16 cellular contexts compared by ENCODE assay signal in genomic region chr17:50596191-50597037, GRCh38. TPM values are rescaled to one million over a fixed set of nuclear protein-coding genes. Genes with fewer than 3 reads are reported as not detected.
DNase-seq lines count a peak whose midpoint lies in the region; ATAC-seq, FAIRE-seq and TF ChIP-seq lines count a peak whose summit lies in the region.
"Had no signal": no experiment of that assay in that cellular context is flagged by ENCODE, and none has a peak within 500 bp of the region (broad histone marks: within the 10 kb centered on the region; RNA-seq: fewer than 3 reads in every experiment).

No MANE protein-coding gene starts in this region.

- intact Hi-C loops in left colon (cut with DNase I, micrococcal nuclease) (no loop called here), posterior vena cava (cut with DNase I) (no loop called here)

- H3K27ac Mint-ChIP-seq in GM23338 = no peak overlapping the region
- no peak overlapping the region for H3K27ac Mint-ChIP-seq in stimulated activated naive B cell treated with anti-CD40 and anti-IgM and Interleukin-4, amounts not matched to agents 10 μg/mL and 1 μg/mL and 100 μg/mL, for 72 hours

- no peaks in the 10 kb centered on the region for H3F3A ChIP-seq in GM23338 (replicated peaks; ENCODE audit: low read depth)

- H2AFZ ChIP-seq in GM23338 = 0 out of 2 replicates have a peak overlapping the region, but pooled peaks have one; percentile 80

- ATAC-seq in GM23338 (peak; percentile 94), left colon (peak; percentile 91), HG03039 (IDR thresholded peaks at IDR 0.05; ENCODE audit: unreplicated experiment) (no peak), HG03025 (IDR thresholded peaks at IDR 0.05; ENCODE audit: low FRiP score, unreplicated experiment) (no peak)
- ATAC-seq in stimulated activated naive B cell treated with anti-CD40 and anti-IgM and Interleukin-4, amounts not matched to agents 10 μg/mL and 1 μg/mL and 100 μg/mL, for 72 hours (replicated peaks) = no peak
- ATAC-seq: activated CD4-positive, CD25-positive, alpha-beta regulatory T cell treated with anti-CD3 and anti-CD28 coated beads, Interleukin-2, amount 50 U/mL, for 24 hours had no signal

- DNase-seq in AG04450 (ENCODE audit: low read depth, low spot score) (no peak), GM23338 (ENCODE audit: low spot score) (peak; percentile 91), bronchial epithelial cell (ENCODE audit: low read depth) (no peak), left colon (peak in 1 of 2 donors; percentile 44), posterior vena cava (ENCODE audit: low spot score) (no peak)
- no peak for DNase-seq in stimulated activated naive B cell treated with anti-CD40 and anti-IgM and Interleukin-4, amounts not matched to agents 10 μg/mL and 1 μg/mL and 100 μg/mL, for 72 hours
- DNase-seq: activated effector memory CD4-positive, alpha-beta T cell treated with anti-CD3 and anti-CD28 coated beads, Interleukin-2, amount 50 U/mL, for 16 hours; NCI-H345; SHP77 treated with DMSO at 0.1 percent for 48 hours had no signal

- H3K4me3 ChIP-seq in AG04450 (ENCODE audit: low read depth, low read length) (no peak overlapping the region), GM23338 (no peak overlapping the region), bronchial epithelial cell (ENCODE audit: low read depth, low read length) (no peak overlapping the region)
- H3K4me3 ChIP-seq: BLaER1 treated with 17β-estradiol and CSF1 and Interleukin-3, amounts not matched to agents 10 nM and 100 nM; skin epidermis had no signal

- FAIRE-seq in bronchial epithelial cell (lab: Jason Lieb, UNC) = no peak
- FAIRE-seq: frontal cortex, urothelium cell line had no signal

- no peak overlapping the region for H3K4me3 Mint-ChIP-seq in GM23338
- H3K4me3 Mint-ChIP-seq in stimulated activated naive B cell treated with anti-CD40 and anti-IgM and Interleukin-4, amounts not matched to agents 10 μg/mL and 1 μg/mL and 100 μg/mL, for 72 hours = no peak overlapping the region

- H3K9me3 ChIP-seq in AG04450 (ENCODE audit: control insufficient read depth, insufficient read depth, low read length) = no peaks in the 10 kb centered on the region; the same call in 1 of the 2 replicates
- H3K9me3 ChIP-seq: BLaER1 treated with 17β-estradiol and CSF1 and Interleukin-3, amounts not matched to agents 10 nM and 100 nM had no signal

- peaks cover 19% of the 10 kb centered on the region for H3K4me1 Mint-ChIP-seq in GM23338
- peaks cover 0 to 7% of the 10 kb centered on the region in 2 donors for H3K4me1 Mint-ChIP-seq in stimulated activated naive B cell treated with anti-CD40 and anti-IgM and Interleukin-4, amounts not matched to agents 10 μg/mL and 1 μg/mL and 100 μg/mL, for 72 hours

- no peaks in the 10 kb centered on the region for H3K36me3 Mint-ChIP-seq in GM23338 (ENCODE audit: low read depth)
- no peaks in the 10 kb centered on the region for H3K36me3 Mint-ChIP-seq in stimulated activated naive B cell treated with anti-CD40 and anti-IgM and Interleukin-4, amounts not matched to agents 10 μg/mL and 1 μg/mL and 100 μg/mL, for 72 hours

- H3K9me3 Mint-ChIP-seq in GM23338 = no peaks in the 10 kb centered on the region; the same call in 2 of the 3 replicates
- no peaks in the 10 kb centered on the region for H3K9me3 Mint-ChIP-seq in stimulated activated naive B cell treated with anti-CD40 and anti-IgM and Interleukin-4, amounts not matched to agents 10 μg/mL and 1 μg/mL and 100 μg/mL, for 72 hours

- H3K27me3 ChIP-seq in AG04450 (ENCODE audit: control insufficient read depth, insufficient read depth, low read length) (peaks cover 16% of the 10 kb centered on the region), GM23338 (ENCODE audit: insufficient read depth) (no peaks in the 10 kb centered on the region), bronchial epithelial cell (ENCODE audit: control insufficient read depth, insufficient read depth, low read length) (peaks cover 2% of the 10 kb centered on the region)
- H3K27me3 ChIP-seq: BLaER1 treated with 17β-estradiol and CSF1 and Interleukin-3, amounts not matched to agents 10 nM and 100 nM had no signal

- H3K9me2 ChIP-seq in GM23338 (ENCODE audit: insufficient read depth) = no peaks in the 10 kb centered on the region

- H3K79me2 ChIP-seq in GM23338 (replicated peaks; ENCODE audit: insufficient read depth) = no peaks in the 10 kb centered on the region

- H3K27ac ChIP-seq in AG04450 (ENCODE audit: low read depth, low read length) (no peak overlapping the region), GM23338 (ENCODE audit: low read depth) (no peak overlapping the region)
- H3K27ac ChIP-seq: BLaER1 treated with 17β-estradiol and CSF1 and Interleukin-3, amounts not matched to agents 10 nM and 100 nM; skin epidermis had no signal

- POLR2A ChIA-PET in AG04450 (lab: Yijun Ruan, JAX) = no interaction called here

- no peaks in the 10 kb centered on the region for H4K20me1 ChIP-seq in GM23338 (replicated peaks; ENCODE audit: insufficient read depth)
- H4K20me1 ChIP-seq: BLaER1 treated with 17β-estradiol and CSF1 and Interleukin-3, amounts not matched to agents 10 nM and 100 nM had no signal

- H3K4me2 ChIP-seq in GM23338 = no peak overlapping the region
- H3K4me2 ChIP-seq: BLaER1 treated with 17β-estradiol and CSF1 and Interleukin-3, amounts not matched to agents 10 nM and 100 nM had no signal

- CTCF ChIA-PET in AG04450 (lab: Charles Lee) = no interaction called here

- peaks cover 13% of the 10 kb centered on the region for H3K27me3 Mint-ChIP-seq in GM23338 (ENCODE audit: insufficient read depth, low read depth, poor library complexity)
- peaks cover 17 to 30% of the 10 kb centered on the region in 2 donors for H3K27me3 Mint-ChIP-seq in stimulated activated naive B cell treated with anti-CD40 and anti-IgM and Interleukin-4, amounts not matched to agents 10 μg/mL and 1 μg/mL and 100 μg/mL, for 72 hours

- H3K36me3 ChIP-seq in GM23338 (ENCODE audit: insufficient read depth) = no peaks in the 10 kb centered on the region
- no peaks in the 10 kb centered on the region for H3K36me3 ChIP-seq in bronchial epithelial cell (ENCODE audit: control insufficient read depth, insufficient read depth, low read length)
- H3K36me3 ChIP-seq: BLaER1 treated with 17β-estradiol and CSF1 and Interleukin-3, amounts not matched to agents 10 nM and 100 nM had no signal

- peak; percentile 35 for TF ChIP-seq CTCF in AG04450 (IDR thresholded peaks at IDR 0.05; ENCODE audit: low read depth, low read length)
- peak; percentile 72 to 81 for TF ChIP-seq CTCF in GM23338 (conservative IDR thresholded peaks at IDR 0.05; ENCODE audit: low read depth in 2 of 2)
- peak; percentile 26 for TF ChIP-seq CTCF in bronchial epithelial cell (IDR thresholded peaks at IDR 0.05; ENCODE audit: insufficient read depth, low read length, severe bottlenecking)

- peaks cover 6% of the 10 kb centered on the region; the same call in 1 of the 2 replicates for H3K4me1 ChIP-seq in GM23338 (ENCODE audit: insufficient read depth)

TF ChIP-seq in GM23338, 12 proteins besides CTCF, POLR2A, EP300 and RAD21 (continues in another document):
- TF ChIP-seq EZH2phosphoT487 (IDR thresholded peaks at IDR 0.05; ENCODE audit: unreplicated experiment) = no peak
- no peak for TF ChIP-seq STAT1 (IDR thresholded peaks at IDR 0.05; ENCODE audit: unreplicated experiment)
- TF ChIP-seq REST (IDR thresholded peaks at IDR 0.05; ENCODE audit: unreplicated experiment) = no peak

RNA-seq across cellular contexts. Expression of gene CACNA1G, which starts 35.9 kb away (rescaled TPM):
- polyA plus RNA-seq in AG04450 (2011; rRNA removed) (0.05 TPM in 1 of 2 replicates, not detected in the other), GM23338 (2016; fragmentation: Nextera tagmentation; extraction: Ambion mirVana) (1.1 and 1.4 TPM in 2 replicates)
- 0.14 TPM in 1 of 2 replicates, not detected in the other for polyA minus RNA-seq in AG04450 (2011; rRNA and poly(A)+ RNA removed)
- total RNA-seq in GM23338 (2014; rRNA removed; shearing (Covaris generic)) = 3.6 and 5.1 TPM in 2 replicates
- total RNA-seq in bronchial epithelial cell (not detected in 2 replicates), left colon (under 1 TPM; 0.03 to 0.06 TPM), posterior vena cava (1 to 10 TPM; 1.1 to 4.4 TPM)

RNA-seq across cellular contexts. Expression of gene ABCC3, which starts 38.3 kb away (rescaled TPM):
- polyA plus RNA-seq in AG04450 (2011; rRNA removed) (21.5 and 21.7 TPM in 2 replicates), GM23338 (2016; fragmentation: Nextera tagmentation; extraction: Ambion mirVana) (not detected in 2 replicates)
- polyA minus RNA-seq in AG04450 (2011; rRNA and poly(A)+ RNA removed) = 33.3 and 42.7 TPM in 2 replicates
- total RNA-seq in GM23338 (2014; rRNA removed; shearing (Covaris generic)) = 0.27 TPM in 1 of 2 replicates, not detected in the other
- total RNA-seq in bronchial epithelial cell (17.0 and 33.2 TPM in 2 replicates), left colon (100 to 1,000 TPM; 251 to 373 TPM), posterior vena cava (10 to 100 TPM; 13.1 to 19.8 TPM)
- total RNA-seq: frontal cortex had no signal

RNA-seq across cellular contexts. Expression of gene SPATA20, which starts 49.4 kb away (rescaled TPM):
- 17.1 and 25.1 TPM in 2 replicates for polyA plus RNA-seq in AG04450 (2011; rRNA removed)
- polyA minus RNA-seq in AG04450 (2011; rRNA and poly(A)+ RNA removed) = 19.9 and 31.0 TPM in 2 replicates
- total RNA-seq in GM23338 (2014; rRNA removed; shearing (Covaris generic)) = 17.4 and 32.7 TPM in 2 replicates
- polyA plus RNA-seq in GM23338 (2016; fragmentation: Nextera tagmentation; extraction: Ambion mirVana) = 12.5 and 13.8 TPM in 2 replicates
- total RNA-seq in bronchial epithelial cell = 18.6 and 25.0 TPM in 2 replicates
- total RNA-seq in left colon = 10 to 100 TPM; 61.1 to 66.7 TPM
- total RNA-seq in posterior vena cava = 10 to 100 TPM; 30.1 to 53.4 TPM

Comparison
In these comparisons a context has a peak if more than half of its experiments do, and no peak if none do; other contexts are left out.
1. CTCF ChIP-seq: peak in every context shown above with its lines; median percentile 76 in GM23338; 35 in AG04450; 26 in bronchial epithelial cell.
2. ATAC-seq: peak in GM23338 (single experiment) and left colon (single experiment); none in HG03039 (single experiment), stimulated activated naive B cell treated with anti-CD40 and anti-IgM and Interleukin-4, amounts not matched to agents 10 μg/mL and 1 μg/mL and 100 μg/mL, for 72 hours (0 of 2) and HG03025 (single experiment).
3. RNA of gene ABCC3, which starts 38.3 kb away (total RNA-seq): 251 to 373 TPM in left colon, 17.0 to 33.2 TPM in bronchial epithelial cell and 13.1 to 19.8 TPM in posterior vena cava; 0.27 TPM in GM23338; every median in the first group is over 10 times any median in the second.